In the genomic region with DNA sequence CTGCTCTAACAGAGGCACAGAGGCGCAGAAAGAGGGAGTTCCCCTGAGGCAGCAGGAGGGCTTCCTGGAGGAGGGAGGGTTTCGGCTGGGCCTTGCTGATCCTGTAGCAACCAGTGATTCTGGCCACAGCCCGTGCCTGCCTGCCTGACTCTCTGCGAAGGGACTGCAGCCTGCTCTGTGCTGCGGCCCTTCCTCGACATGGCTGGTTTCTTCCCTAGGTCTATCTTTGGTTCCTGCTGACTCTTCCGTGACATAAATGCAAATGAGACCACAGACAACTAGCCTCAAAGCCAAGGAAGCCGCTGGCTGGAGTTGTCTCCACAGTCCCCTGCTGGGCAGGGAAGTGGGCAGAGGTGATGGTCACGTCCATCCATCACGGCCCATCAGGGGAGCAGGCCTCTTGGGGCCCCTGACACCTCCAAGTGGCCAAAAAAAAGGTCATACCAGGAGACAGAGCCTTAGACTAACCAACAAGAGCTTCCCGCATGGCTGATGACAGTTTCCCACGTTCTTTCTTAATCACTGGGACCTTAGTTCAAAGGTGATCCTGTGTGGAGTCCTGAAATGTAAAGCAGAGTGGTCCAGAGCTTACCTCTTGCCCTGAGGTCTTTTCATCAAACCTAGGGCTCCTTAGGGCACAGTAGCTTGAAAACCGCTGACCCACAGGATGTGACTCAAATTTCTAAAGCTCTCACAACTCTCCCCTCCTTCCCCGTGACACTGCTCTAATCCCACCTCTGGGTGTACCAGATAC, we compare ENCODE assay signal across 1 cellular context.
TF ChIP-seq lines count a peak whose summit lies in the region.

No MANE protein-coding gene starts in this region.

TF ChIP-seq in HepG2, 621 proteins besides CTCF, POLR2A, EP300 and RAD21 (continued from another document and continues in another):
- TF ChIP-seq, protein P1, sequence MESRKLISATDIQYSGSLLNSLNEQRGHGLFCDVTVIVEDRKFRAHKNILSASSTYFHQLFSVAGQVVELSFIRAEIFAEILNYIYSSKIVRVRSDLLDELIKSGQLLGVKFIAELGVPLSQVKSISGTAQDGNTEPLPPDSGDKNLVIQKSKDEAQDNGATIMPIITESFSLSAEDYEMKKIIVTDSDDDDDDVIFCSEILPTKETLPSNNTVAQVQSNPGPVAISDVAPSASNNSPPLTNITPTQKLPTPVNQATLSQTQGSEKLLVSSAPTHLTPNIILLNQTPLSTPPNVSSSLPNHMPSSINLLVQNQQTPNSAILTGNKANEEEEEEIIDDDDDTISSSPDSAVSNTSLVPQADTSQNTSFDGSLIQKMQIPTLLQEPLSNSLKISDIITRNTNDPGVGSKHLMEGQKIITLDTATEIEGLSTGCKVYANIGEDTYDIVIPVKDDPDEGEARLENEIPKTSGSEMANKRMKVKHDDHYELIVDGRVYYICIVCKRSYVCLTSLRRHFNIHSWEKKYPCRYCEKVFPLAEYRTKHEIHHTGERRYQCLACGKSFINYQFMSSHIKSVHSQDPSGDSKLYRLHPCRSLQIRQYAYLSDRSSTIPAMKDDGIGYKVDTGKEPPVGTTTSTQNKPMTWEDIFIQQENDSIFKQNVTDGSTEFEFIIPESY (CRISPR knock-in tag; IDR thresholded peaks at IDR 0.05) = peak; percentile 17; the same call in 1 of the 2 replicates
- TF ChIP-seq ZFX (CRISPR knock-in tag; IDR thresholded peaks at IDR 0.05; ENCODE audit: low read depth) (peak; percentile 50; the same call in 1 of the 2 replicates), SSRP1 (CRISPR knock-in tag; IDR thresholded peaks at IDR 0.05) (peak; percentile 85; the same call in 1 of the 2 replicates), SMAD1 (CRISPR knock-in tag; IDR thresholded peaks at IDR 0.05; ENCODE audit: borderline replicate concordance, low read depth) (peak; percentile 67; the same call in 1 of the 2 replicates), ZFY (CRISPR knock-in tag; IDR thresholded peaks at IDR 0.05) (peak; percentile 50; the same call in 1 of the 2 replicates), SALL2 (CRISPR knock-in tag; IDR thresholded peaks at IDR 0.05) (0 out of 2 replicates have a peak, but pooled peaks have one; percentile 21), ZNF337 (CRISPR knock-in tag; IDR thresholded peaks at IDR 0.05; ENCODE audit: borderline replicate concordance, low read depth) (no peak), SALL1 (CRISPR knock-in tag; IDR thresholded peaks at IDR 0.05) (peak; percentile 29; the same call in 1 of the 2 replicates), JDP2 (CRISPR knock-in tag; IDR thresholded peaks at IDR 0.05; ENCODE audit: borderline replicate concordance) (no peak), SNAI1 (CRISPR knock-in tag; IDR thresholded peaks at IDR 0.05; ENCODE audit: borderline replicate concordance) (0 out of 2 replicates have a peak, but pooled peaks have one; percentile 9), KAT8 (CRISPR knock-in tag; IDR thresholded peaks at IDR 0.05) (0 out of 2 replicates have a peak, but pooled peaks have one; percentile 25), TGIF2 (CRISPR knock-in tag; IDR thresholded peaks at IDR 0.05) (peak; percentile 74; the same call in 1 of the 2 replicates), ZNF34 (CRISPR knock-in tag; IDR thresholded peaks at IDR 0.05; ENCODE audit: borderline replicate concordance) (peak; percentile 72; the same call in 1 of the 2 replicates), SOX13 (IDR thresholded peaks at IDR 0.05) (no peak), SOX13 (CRISPR knock-in tag; conservative IDR thresholded peaks at IDR 0.05 in 1 of 2, IDR thresholded peaks at IDR 0.05 in 1 of 2) (peak; percentile 31 to 48; a peak in 1 of 4 replicates), RXRA (CRISPR knock-in tag; IDR thresholded peaks at IDR 0.05) (peak; percentile 64; the same call in 1 of the 2 replicates), ZNF33A (CRISPR knock-in tag; IDR thresholded peaks at IDR 0.05; ENCODE audit: borderline replicate concordance) (no peak), ZNF205 (CRISPR knock-in tag; IDR thresholded peaks at IDR 0.05) (0 out of 2 replicates have a peak, but pooled peaks have one; percentile 6), NFIC (IDR thresholded peaks at IDR 0.05; ENCODE audit: low read length) (no peak), FOSL2 (CRISPR knock-in tag; IDR thresholded peaks at IDR 0.05) (peak; percentile 77), ZNF263 (CRISPR knock-in tag; IDR thresholded peaks at IDR 0.05) (no peak), ZNF768 (CRISPR knock-in tag; IDR thresholded peaks at IDR 0.05) (peak; percentile 70; the same call in 1 of the 2 replicates), SRSF1 (optimal IDR thresholded peaks at IDR 0.05; ENCODE audit: low read depth, low read length) (no peak), ZBTB38 (CRISPR knock-in tag; IDR thresholded peaks at IDR 0.05) (peak; percentile 91), RBFOX2 (IDR thresholded peaks at IDR 0.05; ENCODE audit: low read depth, low read length) (0 out of 2 replicates have a peak, but pooled peaks have one; percentile 21), ATRX (CRISPR knock-in tag; IDR thresholded peaks at IDR 0.05; ENCODE audit: borderline replicate concordance) (no peak), SMAD3 (CRISPR knock-in tag; IDR thresholded peaks at IDR 0.05) (peak; percentile 84; the same call in 1 of the 2 replicates), GATAD2A (CRISPR knock-in tag; IDR thresholded peaks at IDR 0.05) (peak; percentile 71), PHF8 (CRISPR knock-in tag; IDR thresholded peaks at IDR 0.05) (0 out of 2 replicates have a peak, but pooled peaks have one; percentile 1), ZNF230 (CRISPR knock-in tag; IDR thresholded peaks at IDR 0.05) (0 out of 2 replicates have a peak, but pooled peaks have one; percentile 23), ZMYM3 (CRISPR knock-in tag; IDR thresholded peaks at IDR 0.05) (peak; percentile 52; the same call in 1 of the 2 replicates), KDM6A (CRISPR knock-in tag; IDR thresholded peaks at IDR 0.05; ENCODE audit: low read depth) (0 out of 2 replicates have a peak, but pooled peaks have one; percentile 17), NFKB2 (CRISPR knock-in tag; IDR thresholded peaks at IDR 0.05; ENCODE audit: borderline replicate concordance) (peak; percentile 67; the same call in 1 of the 2 replicates), PAWR (CRISPR knock-in tag; IDR thresholded peaks at IDR 0.05; ENCODE audit: borderline replicate concordance) (0 out of 2 replicates have a peak, but pooled peaks have one; percentile 23), NFE2L1 (CRISPR knock-in tag; IDR thresholded peaks at IDR 0.05; ENCODE audit: borderline replicate concordance) (no peak), NR2F6 (IDR thresholded peaks at IDR 0.05) (no peak), NR2F6 (CRISPR knock-in tag; IDR thresholded peaks at IDR 0.05) (0 out of 2 replicates have a peak, but pooled peaks have one; percentile 11)
- TF ChIP-seq, protein P2, sequence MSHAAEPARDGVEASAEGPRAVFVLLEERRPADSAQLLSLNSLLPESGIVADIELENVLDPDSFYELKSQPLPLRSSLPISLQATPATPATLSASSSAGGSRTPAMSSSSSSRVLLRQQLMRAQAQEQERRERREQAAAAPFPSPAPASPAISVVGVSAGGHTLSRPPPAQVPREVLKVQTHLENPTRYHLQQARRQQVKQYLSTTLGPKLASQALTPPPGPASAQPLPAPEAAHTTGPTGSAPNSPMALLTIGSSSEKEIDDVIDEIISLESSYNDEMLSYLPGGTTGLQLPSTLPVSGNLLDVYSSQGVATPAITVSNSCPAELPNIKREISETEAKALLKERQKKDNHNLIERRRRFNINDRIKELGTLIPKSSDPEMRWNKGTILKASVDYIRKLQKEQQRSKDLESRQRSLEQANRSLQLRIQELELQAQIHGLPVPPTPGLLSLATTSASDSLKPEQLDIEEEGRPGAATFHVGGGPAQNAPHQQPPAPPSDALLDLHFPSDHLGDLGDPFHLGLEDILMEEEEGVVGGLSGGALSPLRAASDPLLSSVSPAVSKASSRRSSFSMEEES (CRISPR knock-in tag; IDR thresholded peaks at IDR 0.05) = peak; percentile 8; the same call in 1 of the 2 replicates
- TF ChIP-seq, protein P3, sequence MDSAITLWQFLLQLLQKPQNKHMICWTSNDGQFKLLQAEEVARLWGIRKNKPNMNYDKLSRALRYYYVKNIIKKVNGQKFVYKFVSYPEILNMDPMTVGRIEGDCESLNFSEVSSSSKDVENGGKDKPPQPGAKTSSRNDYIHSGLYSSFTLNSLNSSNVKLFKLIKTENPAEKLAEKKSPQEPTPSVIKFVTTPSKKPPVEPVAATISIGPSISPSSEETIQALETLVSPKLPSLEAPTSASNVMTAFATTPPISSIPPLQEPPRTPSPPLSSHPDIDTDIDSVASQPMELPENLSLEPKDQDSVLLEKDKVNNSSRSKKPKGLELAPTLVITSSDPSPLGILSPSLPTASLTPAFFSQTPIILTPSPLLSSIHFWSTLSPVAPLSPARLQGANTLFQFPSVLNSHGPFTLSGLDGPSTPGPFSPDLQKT (CRISPR knock-in tag; IDR thresholded peaks at IDR 0.05; ENCODE audit: borderline replicate concordance) = no peak
- TF ChIP-seq, protein P4, sequence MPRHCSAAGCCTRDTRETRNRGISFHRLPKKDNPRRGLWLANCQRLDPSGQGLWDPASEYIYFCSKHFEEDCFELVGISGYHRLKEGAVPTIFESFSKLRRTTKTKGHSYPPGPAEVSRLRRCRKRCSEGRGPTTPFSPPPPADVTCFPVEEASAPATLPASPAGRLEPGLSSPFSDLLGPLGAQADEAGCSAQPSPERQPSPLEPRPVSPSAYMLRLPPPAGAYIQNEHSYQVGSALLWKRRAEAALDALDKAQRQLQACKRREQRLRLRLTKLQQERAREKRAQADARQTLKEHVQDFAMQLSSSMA (CRISPR knock-in tag; IDR thresholded peaks at IDR 0.05) = no peak
- TF ChIP-seq, protein P5, sequence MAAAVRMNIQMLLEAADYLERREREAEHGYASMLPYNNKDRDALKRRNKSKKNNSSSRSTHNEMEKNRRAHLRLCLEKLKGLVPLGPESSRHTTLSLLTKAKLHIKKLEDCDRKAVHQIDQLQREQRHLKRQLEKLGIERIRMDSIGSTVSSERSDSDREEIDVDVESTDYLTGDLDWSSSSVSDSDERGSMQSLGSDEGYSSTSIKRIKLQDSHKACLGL (CRISPR knock-in tag; IDR thresholded peaks at IDR 0.05) = 0 out of 2 replicates have a peak, but pooled peaks have one; percentile 26
- TF ChIP-seq, protein P6, sequence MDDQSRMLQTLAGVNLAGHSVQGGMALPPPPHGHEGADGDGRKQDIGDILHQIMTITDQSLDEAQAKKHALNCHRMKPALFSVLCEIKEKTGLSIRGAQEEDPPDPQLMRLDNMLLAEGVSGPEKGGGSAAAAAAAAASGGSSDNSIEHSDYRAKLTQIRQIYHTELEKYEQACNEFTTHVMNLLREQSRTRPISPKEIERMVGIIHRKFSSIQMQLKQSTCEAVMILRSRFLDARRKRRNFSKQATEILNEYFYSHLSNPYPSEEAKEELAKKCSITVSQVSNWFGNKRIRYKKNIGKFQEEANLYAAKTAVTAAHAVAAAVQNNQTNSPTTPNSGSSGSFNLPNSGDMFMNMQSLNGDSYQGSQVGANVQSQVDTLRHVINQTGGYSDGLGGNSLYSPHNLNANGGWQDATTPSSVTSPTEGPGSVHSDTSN (CRISPR knock-in tag; IDR thresholded peaks at IDR 0.05; ENCODE audit: borderline replicate concordance) = no peak
- TF ChIP-seq, protein P7, sequence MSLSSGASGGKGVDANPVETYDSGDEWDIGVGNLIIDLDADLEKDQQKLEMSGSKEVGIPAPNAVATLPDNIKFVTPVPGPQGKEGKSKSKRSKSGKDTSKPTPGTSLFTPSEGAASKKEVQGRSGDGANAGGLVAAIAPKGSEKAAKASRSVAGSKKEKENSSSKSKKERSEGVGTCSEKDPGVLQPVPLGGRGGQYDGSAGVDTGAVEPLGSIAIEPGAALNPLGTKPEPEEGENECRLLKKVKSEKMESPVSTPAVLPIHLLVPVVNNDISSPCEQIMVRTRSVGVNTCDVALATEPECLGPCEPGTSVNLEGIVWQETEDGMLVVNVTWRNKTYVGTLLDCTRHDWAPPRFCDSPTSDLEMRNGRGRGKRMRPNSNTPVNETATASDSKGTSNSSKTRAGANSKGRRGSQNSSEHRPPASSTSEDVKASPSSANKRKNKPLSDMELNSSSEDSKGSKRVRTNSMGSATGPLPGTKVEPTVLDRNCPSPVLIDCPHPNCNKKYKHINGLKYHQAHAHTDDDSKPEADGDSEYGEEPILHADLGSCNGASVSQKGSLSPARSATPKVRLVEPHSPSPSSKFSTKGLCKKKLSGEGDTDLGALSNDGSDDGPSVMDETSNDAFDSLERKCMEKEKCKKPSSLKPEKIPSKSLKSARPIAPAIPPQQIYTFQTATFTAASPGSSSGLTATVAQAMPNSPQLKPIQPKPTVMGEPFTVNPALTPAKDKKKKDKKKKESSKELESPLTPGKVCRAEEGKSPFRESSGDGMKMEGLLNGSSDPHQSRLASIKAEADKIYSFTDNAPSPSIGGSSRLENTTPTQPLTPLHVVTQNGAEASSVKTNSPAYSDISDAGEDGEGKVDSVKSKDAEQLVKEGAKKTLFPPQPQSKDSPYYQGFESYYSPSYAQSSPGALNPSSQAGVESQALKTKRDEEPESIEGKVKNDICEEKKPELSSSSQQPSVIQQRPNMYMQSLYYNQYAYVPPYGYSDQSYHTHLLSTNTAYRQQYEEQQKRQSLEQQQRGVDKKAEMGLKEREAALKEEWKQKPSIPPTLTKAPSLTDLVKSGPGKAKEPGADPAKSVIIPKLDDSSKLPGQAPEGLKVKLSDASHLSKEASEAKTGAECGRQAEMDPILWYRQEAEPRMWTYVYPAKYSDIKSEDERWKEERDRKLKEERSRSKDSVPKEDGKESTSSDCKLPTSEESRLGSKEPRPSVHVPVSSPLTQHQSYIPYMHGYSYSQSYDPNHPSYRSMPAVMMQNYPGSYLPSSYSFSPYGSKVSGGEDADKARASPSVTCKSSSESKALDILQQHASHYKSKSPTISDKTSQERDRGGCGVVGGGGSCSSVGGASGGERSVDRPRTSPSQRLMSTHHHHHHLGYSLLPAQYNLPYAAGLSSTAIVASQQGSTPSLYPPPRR (CRISPR knock-in tag; IDR thresholded peaks at IDR 0.05; ENCODE audit: borderline replicate concordance) = 0 out of 2 replicates have a peak, but pooled peaks have one; percentile 15
- TF ChIP-seq, protein P8, sequence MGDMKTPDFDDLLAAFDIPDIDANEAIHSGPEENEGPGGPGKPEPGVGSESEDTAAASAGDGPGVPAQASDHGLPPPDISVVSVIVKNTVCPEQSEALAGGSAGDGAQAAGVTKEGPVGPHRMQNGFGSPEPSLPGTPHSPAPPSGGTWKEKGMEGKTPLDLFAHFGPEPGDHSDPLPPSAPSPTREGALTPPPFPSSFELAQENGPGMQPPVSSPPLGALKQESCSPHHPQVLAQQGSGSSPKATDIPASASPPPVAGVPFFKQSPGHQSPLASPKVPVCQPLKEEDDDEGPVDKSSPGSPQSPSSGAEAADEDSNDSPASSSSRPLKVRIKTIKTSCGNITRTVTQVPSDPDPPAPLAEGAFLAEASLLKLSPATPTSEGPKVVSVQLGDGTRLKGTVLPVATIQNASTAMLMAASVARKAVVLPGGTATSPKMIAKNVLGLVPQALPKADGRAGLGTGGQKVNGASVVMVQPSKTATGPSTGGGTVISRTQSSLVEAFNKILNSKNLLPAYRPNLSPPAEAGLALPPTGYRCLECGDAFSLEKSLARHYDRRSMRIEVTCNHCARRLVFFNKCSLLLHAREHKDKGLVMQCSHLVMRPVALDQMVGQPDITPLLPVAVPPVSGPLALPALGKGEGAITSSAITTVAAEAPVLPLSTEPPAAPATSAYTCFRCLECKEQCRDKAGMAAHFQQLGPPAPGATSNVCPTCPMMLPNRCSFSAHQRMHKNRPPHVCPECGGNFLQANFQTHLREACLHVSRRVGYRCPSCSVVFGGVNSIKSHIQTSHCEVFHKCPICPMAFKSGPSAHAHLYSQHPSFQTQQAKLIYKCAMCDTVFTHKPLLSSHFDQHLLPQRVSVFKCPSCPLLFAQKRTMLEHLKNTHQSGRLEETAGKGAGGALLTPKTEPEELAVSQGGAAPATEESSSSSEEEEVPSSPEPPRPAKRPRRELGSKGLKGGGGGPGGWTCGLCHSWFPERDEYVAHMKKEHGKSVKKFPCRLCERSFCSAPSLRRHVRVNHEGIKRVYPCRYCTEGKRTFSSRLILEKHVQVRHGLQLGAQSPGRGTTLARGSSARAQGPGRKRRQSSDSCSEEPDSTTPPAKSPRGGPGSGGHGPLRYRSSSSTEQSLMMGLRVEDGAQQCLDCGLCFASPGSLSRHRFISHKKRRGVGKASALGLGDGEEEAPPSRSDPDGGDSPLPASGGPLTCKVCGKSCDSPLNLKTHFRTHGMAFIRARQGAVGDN (CRISPR knock-in tag; IDR thresholded peaks at IDR 0.05) = peak; percentile 87
